In genomic region chrX:16711219-16712115, GRCh38 we compare ENCODE assay signal across 7 cellular contexts. TPM values are rescaled to one million over a fixed set of nuclear protein-coding genes. Genes with fewer than 3 reads are reported as not detected.
A peak's percentile ranks its signal among the peaks of the same experiment; 100 is the strongest.
DNase-seq lines count a peak whose midpoint lies in the region; ATAC-seq and TF ChIP-seq lines count a peak whose summit lies in the region.

No MANE protein-coding gene starts in this region.

- DNase-seq in OCI-LY7 (ENCODE audit: low spot score) (peak; percentile 43), NCI-H1930 (lab: John Stamatoyannopoulos, UW) (no peak)
- DNase-seq in naive thymus-derived CD8-positive, alpha-beta T cell: peak in 1 of 10 donors; percentile 0
- DNase-seq in activated effector memory CD4-positive, alpha-beta T cell treated with Interleukin-2 at 50 U/mL for 16 hours: no peak

- peak overlapping the region; percentile 76 to 89 (median 84) for H3K4me3 Mint-ChIP-seq in naive thymus-derived CD8-positive, alpha-beta T cell

- peak overlapping the region; percentile 86 for H3K4me3 ChIP-seq in GM12875 (ENCODE audit: low read depth, low read length)
- H3K4me3 ChIP-seq in OCI-LY7 (ENCODE audit: low read depth, low read length, poor library complexity, severe bottlenecking): peak overlapping the region; percentile 84
- peak overlapping the region; percentile 64 for H3K4me3 ChIP-seq in endocrine pancreas (ENCODE audit: control insufficient read depth, insufficient read depth, low read length)

- peaks cover 30% of the 10 kb centered on the region for H3K4me1 ChIP-seq in OCI-LY7 (ENCODE audit: insufficient read depth, low read length, poor library complexity, severe bottlenecking)
- no peaks in the 10 kb centered on the region for H3K4me1 ChIP-seq in endocrine pancreas (ENCODE audit: control insufficient read depth, insufficient read depth, low read length)

- H2AFZ ChIP-seq in OCI-LY7 (ENCODE audit: low read length): peak overlapping the region; percentile 84

- H3K4me1 Mint-ChIP-seq in naive thymus-derived CD8-positive, alpha-beta T cell: peaks cover 10 to 23% (median 18%) of the 10 kb centered on the region in 4 donors

- peak overlapping the region; percentile 77 to 95 (median 88) for H3K27ac Mint-ChIP-seq in naive thymus-derived CD8-positive, alpha-beta T cell

- no peaks in the 10 kb centered on the region for H4K20me1 ChIP-seq in OCI-LY7 (ENCODE audit: insufficient read depth, low read length)

- no peaks in the 10 kb centered on the region for H3K27me3 Mint-ChIP-seq in naive thymus-derived CD8-positive, alpha-beta T cell

- no peak for TF ChIP-seq CTCF in GM12875 (IDR thresholded peaks at IDR 0.05; ENCODE audit: borderline replicate concordance, insufficient read depth, low read depth, low read length)
- no peak for TF ChIP-seq CTCF in OCI-LY7 (conservative IDR thresholded peaks at IDR 0.05; ENCODE audit: low read length)

- BruUV-seq in OCI-LY7 (replicated peaks; lab: Mats Ljungman, UMichigan): TSS peak; percentile 67

- H3K9me3 ChIP-seq in OCI-LY7 (ENCODE audit: low read length) (no peaks in the 10 kb centered on the region), endocrine pancreas (ENCODE audit: control insufficient read depth, low read length) (no peaks in the 10 kb centered on the region)

- peak overlapping the region; percentile 30 for H3K9ac ChIP-seq in endocrine pancreas (ENCODE audit: control insufficient read depth, insufficient read depth, low read length)

- peaks cover 11% of the 10 kb centered on the region for H3K36me3 ChIP-seq in OCI-LY7 (ENCODE audit: insufficient read depth, low read length)
- no peaks in the 10 kb centered on the region for H3K36me3 ChIP-seq in endocrine pancreas (ENCODE audit: control insufficient read depth, insufficient read depth, low read length)

- H3K36me3 Mint-ChIP-seq in naive thymus-derived CD8-positive, alpha-beta T cell: peaks cover 0 to 6% (median 0%) of the 10 kb centered on the region in 3 donors

- peak; percentile 25 for ATAC-seq in GM21576 (IDR thresholded peaks at IDR 0.05; ENCODE audit: unreplicated experiment)
- peak; percentile 7 to 19 for ATAC-seq in naive thymus-derived CD8-positive, alpha-beta T cell

- H3K27ac ChIP-seq in OCI-LY7 (ENCODE audit: low read depth, low read length, poor library complexity, severe bottlenecking): peak overlapping the region; percentile 73

- POLR2A ChIA-PET in OCI-LY7 (lab: Charles Lee): interaction anchor here (0.6 to 1.1 kb wide), 4 partner anchors 9 to 591 kb away, joined by 3 to 4 read pairs (median 3); no protein-coding TSS in a partner anchor
- POLR2A ChIA-PET in naive thymus-derived CD8-positive, alpha-beta T cell (lab: Charles Lee): interaction anchor here (1.1 kb wide), 1 partner anchor 857 kb away, joined by 4 read pairs; the partner anchor contains the start of gene AP1S2

- H3K9me2 ChIP-seq in OCI-LY7 (ENCODE audit: insufficient read depth, low read length): no peaks in the 10 kb centered on the region

- no peaks in the 10 kb centered on the region for H3K9me3 Mint-ChIP-seq in naive thymus-derived CD8-positive, alpha-beta T cell

- CTCF ChIA-PET in OCI-LY7 (lab: Charles Lee; ENCODE audit: unreplicated experiment): interaction anchor here (0.6 kb wide), 1 partner anchor 15 kb away, joined by 3 read pairs; no protein-coding TSS in a partner anchor

- intact Hi-C loops in OCI-LY7 (cut with micrococcal nuclease; ENCODE audit: unreplicated experiment): loop anchor here (2.0 kb wide), 1 partner anchor 75 kb away; the partner anchor contains the start of gene TXLNG

- H3K27me3 ChIP-seq in endocrine pancreas (ENCODE audit: control insufficient read depth, insufficient read depth, low read length): no peaks in the 10 kb centered on the region

- no peaks in the 10 kb centered on the region; the same call in 1 of the 2 replicates for H3K79me2 ChIP-seq in OCI-LY7 (ENCODE audit: insufficient read depth, low read depth, low read length)

- peak overlapping the region; percentile 91 for H3K4me2 ChIP-seq in OCI-LY7 (ENCODE audit: low read length)

RNA-seq across cellular contexts. Expression of gene CTPS2, which starts 1.0 kb away (rescaled TPM):
- 15.9 and 17.0 TPM in 2 replicates for total RNA-seq in OCI-LY7 (2014; rRNA removed; shearing (Covaris generic))
- 21.3 and 25.2 TPM in 2 replicates for total RNA-seq in OCI-LY7 (2022)
- total RNA-seq in naive thymus-derived CD8-positive, alpha-beta T cell: 1 to 10 TPM; 7.8 to 8.2 TPM
- polyA plus RNA-seq in naive thymus-derived CD8-positive, alpha-beta T cell: 1 to 10 TPM; 4.3 to 5.0 (median 4.5) TPM

RNA-seq across cellular contexts. Expression of gene SYAP1, which starts 7.9 kb away (rescaled TPM):
- total RNA-seq in OCI-LY7 (2014; rRNA removed; shearing (Covaris generic)): 16.0 and 19.7 TPM in 2 replicates
- 20.0 and 22.9 TPM in 2 replicates for total RNA-seq in OCI-LY7 (2022)
- 10 to 100 TPM; 13.6 to 16.4 TPM for total RNA-seq in naive thymus-derived CD8-positive, alpha-beta T cell
- polyA plus RNA-seq in naive thymus-derived CD8-positive, alpha-beta T cell: 10 to 100 TPM; 13.3 to 17.8 (median 16.7) TPM
